Comparison of ENCODE assay signal across 8 cellular contexts in the genomic region with DNA sequence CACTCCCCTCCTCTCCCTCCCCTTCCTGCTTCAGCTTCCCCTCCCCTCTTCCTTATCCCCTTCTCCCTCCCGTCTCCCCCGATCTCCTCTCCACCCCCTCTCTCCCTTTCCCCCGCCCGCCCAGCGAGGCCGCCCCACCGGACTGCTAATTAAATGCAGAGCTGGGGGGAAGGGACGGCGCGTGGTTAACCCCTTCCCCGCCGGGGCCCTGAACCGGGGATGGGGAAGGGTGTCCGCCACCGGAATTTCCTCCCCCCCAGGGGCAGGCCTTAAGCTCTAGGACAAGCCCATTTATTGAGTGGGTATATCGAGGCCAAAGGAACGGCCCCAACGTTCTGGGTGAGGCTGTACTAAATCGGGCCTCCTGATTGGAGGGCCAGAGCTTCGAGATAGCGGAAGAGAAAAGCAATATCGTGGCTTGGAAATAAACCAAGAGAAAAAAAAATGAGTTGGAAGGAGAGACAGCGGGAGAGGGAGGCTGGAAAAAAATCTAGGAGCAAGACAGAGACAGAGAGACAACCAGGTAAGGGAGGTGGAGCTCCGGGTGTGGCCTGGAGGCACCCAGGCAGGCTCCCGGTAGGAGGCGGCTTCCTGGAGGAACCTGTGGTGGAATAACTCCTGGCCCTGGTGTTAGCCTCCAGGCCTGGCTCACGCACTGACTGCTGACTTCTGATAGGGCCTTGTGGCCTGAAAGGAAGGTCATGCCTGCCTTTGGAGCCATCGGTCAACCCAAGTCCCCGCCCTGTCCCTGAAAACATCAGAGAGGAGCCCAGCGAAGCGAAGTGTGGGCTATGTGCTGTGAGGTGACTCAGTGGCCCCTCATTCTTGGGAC. TPM values are rescaled to one million over a fixed set of nuclear protein-coding genes. Genes with fewer than 3 reads are reported as not detected.
DNase-seq lines count a peak whose midpoint lies in the region; ATAC-seq, FAIRE-seq and TF ChIP-seq lines count a peak whose summit lies in the region.

No MANE protein-coding gene starts in this region.

- H3K9ac ChIP-seq in SK-N-MC (ENCODE audit: insufficient read length) (no peak overlapping the region), smooth muscle cell (ENCODE audit: low read depth) (peak overlapping the region; percentile 97)

- H3K36me3 ChIP-seq in CD8-positive, alpha-beta memory T cell (ENCODE audit: insufficient read depth, low read length): no peaks in the 10 kb centered on the region
- H3K36me3 ChIP-seq in SK-N-MC (ENCODE audit: insufficient read depth, low read length) (no peaks in the 10 kb centered on the region), kidney epithelial cell (ENCODE audit: control insufficient read depth, insufficient read depth, low read length) (no peaks in the 10 kb centered on the region), smooth muscle cell (ENCODE audit: low read depth) (no peaks in the 10 kb centered on the region)

- peaks cover 38 to 61% (median 59%) of the 10 kb centered on the region in 3 donors for H3K4me1 Mint-ChIP-seq in CD8-positive, alpha-beta memory T cell
- H3K4me1 Mint-ChIP-seq in chondrocyte (ENCODE audit: low read depth): peaks cover 44% of the 10 kb centered on the region

- no peak for TF ChIP-seq POLR2A in GM12892 (IDR thresholded peaks at IDR 0.05; ENCODE audit: low read depth, low read length)

- CTCF ChIA-PET in CD8-positive, alpha-beta memory T cell (lab: Charles Lee): interaction anchor here (1.0 to 6.5 kb wide), 7 partner anchors 9 to 126 kb away, joined by 3 to 96 read pairs (median 4); partner anchors contain the start of genes JUND, LSM4 and SSBP4

- peaks cover 18% of the 10 kb centered on the region for H3F3A ChIP-seq in smooth muscle cell (ENCODE audit: low read depth)

- POLR2A ChIA-PET in CD8-positive, alpha-beta memory T cell (lab: Charles Lee): interaction anchor here (0.9 to 5.0 kb wide), 8 partner anchors 8 to 124 kb away, joined by 3 to 192 read pairs (median 9); partner anchors contain the start of genes JUND and LSM4

- no peaks in the 10 kb centered on the region for H3K27me3 ChIP-seq in CD8-positive, alpha-beta memory T cell (ENCODE audit: insufficient read depth, low read length, poor library complexity, severe bottlenecking)
- H3K27me3 ChIP-seq in kidney epithelial cell (ENCODE audit: control insufficient read depth, insufficient read depth, low read length): no peaks in the 10 kb centered on the region
- no peaks in the 10 kb centered on the region for H3K27me3 ChIP-seq in smooth muscle cell (ENCODE audit: low read depth)

- WGBS in smooth muscle cell (ENCODE audit: low lambda C conversion rate): 8% methylated on average over 22 of the region's 31 CpGs

- DNase-seq in CD8-positive, alpha-beta memory T cell: peak in 1 of 5 donors; percentile 60
- peak; percentile 15 for DNase-seq in HT-29 (ENCODE audit: low spot score)
- DNase-seq in SK-N-MC (ENCODE audit: low read depth, low spot score): no peak
- DNase-seq in chondrocyte (ENCODE audit: low spot score): no peak
- no peak for DNase-seq in kidney epithelial cell (ENCODE audit: low read depth)
- peak; percentile 47 for DNase-seq in smooth muscle cell (lab: John Stamatoyannopoulos, UW; ENCODE audit: unreplicated experiment)
- no peak for DNase-seq in GM12892 (ENCODE audit: insufficient read length)

- H4K20me1 ChIP-seq in smooth muscle cell (ENCODE audit: low read depth): no peaks in the 10 kb centered on the region

- H3K4me1 ChIP-seq in CD8-positive, alpha-beta memory T cell (ENCODE audit: insufficient read depth, low read length): peaks cover 52% of the 10 kb centered on the region
- H3K4me1 ChIP-seq in smooth muscle cell (ENCODE audit: low read depth): peaks cover 10% of the 10 kb centered on the region

- peak overlapping the region; percentile 96 to 100 (median 98) for H3K27ac Mint-ChIP-seq in CD8-positive, alpha-beta memory T cell
- peak overlapping the region; percentile 98 for H3K27ac Mint-ChIP-seq in chondrocyte (ENCODE audit: unreplicated experiment)

- H2AFZ ChIP-seq in smooth muscle cell (ENCODE audit: low read depth): no peak overlapping the region

- H3K27me3 Mint-ChIP-seq in CD8-positive, alpha-beta memory T cell: peaks cover 0 to 3% of the 10 kb centered on the region in 2 donors
- no peaks in the 10 kb centered on the region for H3K27me3 Mint-ChIP-seq in chondrocyte (ENCODE audit: low read depth)

- H3K27ac ChIP-seq in CD8-positive, alpha-beta memory T cell (ENCODE audit: low read depth, low read length): peak overlapping the region; percentile 99
- H3K27ac ChIP-seq in SK-N-MC: peak overlapping the region; percentile 94
- peak overlapping the region; percentile 98 for H3K27ac ChIP-seq in smooth muscle cell (ENCODE audit: low read depth)

- no peaks in the 10 kb centered on the region for H3K79me2 ChIP-seq in smooth muscle cell (ENCODE audit: low read depth)

- TF ChIP-seq CTCF in chondrocyte (IDR thresholded peaks at IDR 0.05): no peak
- no peak for TF ChIP-seq CTCF in kidney epithelial cell (IDR thresholded peaks at IDR 0.05; ENCODE audit: insufficient read depth, low read length, poor library complexity, severe bottlenecking)
- no peak for TF ChIP-seq CTCF in smooth muscle cell (IDR thresholded peaks at IDR 0.05; ENCODE audit: borderline replicate concordance, insufficient read depth, poor library complexity, severe bottlenecking)

- peaks cover 0 to 3% (median 0%) of the 10 kb centered on the region in 3 donors for H3K36me3 Mint-ChIP-seq in CD8-positive, alpha-beta memory T cell
- no peaks in the 10 kb centered on the region for H3K36me3 Mint-ChIP-seq in chondrocyte (ENCODE audit: low read depth)

- peaks cover 0 to 1% (median 0%) of the 10 kb centered on the region in 5 donors for H3K9me3 Mint-ChIP-seq in CD8-positive, alpha-beta memory T cell
- no peaks in the 10 kb centered on the region for H3K9me3 Mint-ChIP-seq in chondrocyte (ENCODE audit: low read depth)

- peak overlapping the region; percentile 80 to 95 (median 90) for H3K4me3 Mint-ChIP-seq in CD8-positive, alpha-beta memory T cell
- H3K4me3 Mint-ChIP-seq in chondrocyte (ENCODE audit: unreplicated experiment): peak overlapping the region; percentile 81

- peak overlapping the region; percentile 87 for H3K4me2 ChIP-seq in smooth muscle cell

- ATAC-seq in HG02759 (IDR thresholded peaks at IDR 0.05; ENCODE audit: unreplicated experiment): no peak

- no peak for FAIRE-seq in GM12892 (lab: Jason Lieb, UNC)

- no peaks in the 10 kb centered on the region for H3K9me3 ChIP-seq in CD8-positive, alpha-beta memory T cell (ENCODE audit: low read length)
- H3K9me3 ChIP-seq in SK-N-MC (ENCODE audit: low read depth, low read length): no peaks in the 10 kb centered on the region
- H3K9me3 ChIP-seq in smooth muscle cell (replicated peaks; ENCODE audit: low read depth): no peaks in the 10 kb centered on the region

- peak overlapping the region; percentile 86 for H3K4me3 ChIP-seq in CD8-positive, alpha-beta memory T cell (ENCODE audit: low read length)
- H3K4me3 ChIP-seq in SK-N-MC: peak overlapping the region; percentile 80
- peak overlapping the region; percentile 65 for H3K4me3 ChIP-seq in kidney epithelial cell (ENCODE audit: low read depth, low read length)
- H3K4me3 ChIP-seq in smooth muscle cell: peak overlapping the region; percentile 61

RNA-seq across cellular contexts. Expression of gene JUND, which starts 11.6 kb away (rescaled TPM):
- total RNA-seq in CD8-positive, alpha-beta memory T cell: 100 to 1,000 TPM; 300 to 327 TPM
- polyA plus RNA-seq in CD8-positive, alpha-beta memory T cell: 174 TPM
- total RNA-seq in HT-29 (2014; rRNA removed; shearing (Covaris generic)): 379 and 438 TPM in 2 replicates
- total RNA-seq in chondrocyte (129 to 181 TPM (median 176 TPM) in 3 replicates), kidney epithelial cell (253 and 262 TPM in 2 replicates), smooth muscle cell (79.9 and 164 TPM in 2 replicates)
- polyA plus RNA-seq in smooth muscle cell: 464 and 497 TPM in 2 replicates
- polyA plus RNA-seq in GM12892 (2012; ENCODE audit: missing spikeins): 6.8 TPM

RNA-seq across cellular contexts. Expression of gene IQCN, which starts 18.8 kb away (rescaled TPM):
- 1 to 10 TPM; 1.3 TPM for total RNA-seq in CD8-positive, alpha-beta memory T cell
- 0.31 TPM for polyA plus RNA-seq in CD8-positive, alpha-beta memory T cell
- total RNA-seq in HT-29 (2014; rRNA removed; shearing (Covaris generic)): 0.71 and 1.1 TPM in 2 replicates
- 1.6 to 4.0 TPM (median 2.4 TPM) in 3 replicates for total RNA-seq in chondrocyte
- total RNA-seq in kidney epithelial cell: 0.13 and 0.21 TPM in 2 replicates
- total RNA-seq in smooth muscle cell: 3.9 and 4.9 TPM in 2 replicates
- polyA plus RNA-seq in smooth muscle cell: 2.5 and 5.8 TPM in 2 replicates
- polyA plus RNA-seq in GM12892 (2012; ENCODE audit: missing spikeins): 0.68 TPM

RNA-seq across cellular contexts. Expression of gene LSM4, which starts 29.9 kb away (rescaled TPM):
- 100 to 1,000 TPM; 351 to 373 TPM for total RNA-seq in CD8-positive, alpha-beta memory T cell
- 154 TPM for polyA plus RNA-seq in CD8-positive, alpha-beta memory T cell
- total RNA-seq in HT-29 (2014; rRNA removed; shearing (Covaris generic)): 733 and 750 TPM in 2 replicates
- total RNA-seq in chondrocyte (68.1 to 84.8 TPM (median 73.0 TPM) in 3 replicates), kidney epithelial cell (333 and 367 TPM in 2 replicates), smooth muscle cell (116 and 121 TPM in 2 replicates)
- 156 and 177 TPM in 2 replicates for polyA plus RNA-seq in smooth muscle cell
- 105 TPM for polyA plus RNA-seq in GM12892 (2012; ENCODE audit: missing spikeins)

RNA-seq across cellular contexts. Expression of gene PGPEP1, which starts 47.4 kb away (rescaled TPM):
- total RNA-seq in CD8-positive, alpha-beta memory T cell: 10 to 100 TPM; 27.3 to 27.7 TPM
- polyA plus RNA-seq in CD8-positive, alpha-beta memory T cell: 12.2 TPM
- total RNA-seq in HT-29 (2014; rRNA removed; shearing (Covaris generic)): 13.6 and 18.9 TPM in 2 replicates
- total RNA-seq in chondrocyte (18.6 to 21.5 TPM (median 21.1 TPM) in 3 replicates), kidney epithelial cell (28.8 and 34.4 TPM in 2 replicates), smooth muscle cell (11.1 and 11.7 TPM in 2 replicates)
- polyA plus RNA-seq in smooth muscle cell: 4.5 and 8.7 TPM in 2 replicates
- polyA plus RNA-seq in GM12892 (2012; ENCODE audit: missing spikeins): 16.7 TPM

Comparison
In these comparisons a context has a peak if more than half of its experiments do, and no peak if none do; other contexts are left out.
1. DNase-seq: peak in HT-29 (single experiment) and smooth muscle cell (single experiment); none in SK-N-MC (single experiment), chondrocyte (single experiment), kidney epithelial cell (single experiment) and GM12892 (single experiment).
2. Peak in every context shown above with its lines, with median percentiles within 50 percentile points of each other: H3K27ac ChIP-seq and H3K4me3 ChIP-seq.